ENCODE assay signal across 8 cellular contexts in genomic region chr11:126267650-126268049, GRCh38. TPM values are rescaled to one million over a fixed set of nuclear protein-coding genes. Genes with fewer than 3 reads are reported as not detected.
DNase-seq lines count a peak whose midpoint lies in the region; ATAC-seq and TF ChIP-seq lines count a peak whose summit lies in the region.

No MANE protein-coding gene starts in this region.

- H2BK120ac ChIP-seq in IMR-90 (ENCODE audit: low read depth, low read length): no peak overlapping the region

- in situ Hi-C loops in IMR-90 (cut with MboI; ENCODE audit: low sequenced_read_pairs): no loop called here

- H3K36me3 Mint-ChIP-seq in chondrocyte (ENCODE audit: low read depth): peaks cover 36% of the 10 kb centered on the region

- H3K4me3 ChIP-seq in ACC112 (ENCODE audit: low read depth, low read length) (peak overlapping the region; percentile 97), IMR-90 (ENCODE audit: insufficient read depth, low read depth, low read length) (peak overlapping the region; percentile 86), muscle layer of duodenum (ENCODE audit: low read depth in 1 of 2, low read length in 2 of 2) (peak overlapping the region; percentile 76 to 79)

- peak overlapping the region; percentile 98 for H3K56ac ChIP-seq in IMR-90 (ENCODE audit: extremely low read depth, insufficient read depth, low read length)

- H3K4me2 ChIP-seq in IMR-90 (ENCODE audit: low read depth, low read length): peak overlapping the region; percentile 93

- CTCF ChIA-PET in IMR-90 (lab: Yijun Ruan, JAX): no interaction called here

- 94% methylated on average over 3 of the region's 6 CpGs; no CpG with 5 or more reads in 1 of the 2 experiments for WGBS in IMR-90 (ENCODE audit: extremely low coverage in 2 of 2, insufficient read length in 1 of 2), 2 experiments

- H3K27me3 Mint-ChIP-seq in chondrocyte (ENCODE audit: low read depth): no peaks in the 10 kb centered on the region

- peaks cover 15% of the 10 kb centered on the region for H3K9me1 ChIP-seq in IMR-90 (ENCODE audit: insufficient read depth, low read length)

- intact Hi-C loops in IMR-90 (cut with micrococcal nuclease): no loop called here

- BruUV-seq in IMR-90 (replicated peaks; lab: Mats Ljungman, UMichigan): no TSS peak

- H2AFZ ChIP-seq in ACC112 (ENCODE audit: low read length, unreplicated experiment) (peak overlapping the region; percentile 47), IMR-90 (replicated peaks; ENCODE audit: low read length, poor library complexity) (peak overlapping the region; percentile 18)

- no peak overlapping the region for H2BK20ac ChIP-seq in IMR-90 (ENCODE audit: low read depth, low read length)

- peak overlapping the region; percentile 83 for H2BK5ac ChIP-seq in IMR-90 (ENCODE audit: low read depth, low read length, poor library complexity, severe bottlenecking)

- peaks cover 9% of the 10 kb centered on the region; the same call in 1 of the 2 replicates for H4K20me1 ChIP-seq in IMR-90 (ENCODE audit: insufficient read depth, low read length)

- H3K79me1 ChIP-seq in IMR-90 (ENCODE audit: low read depth in 1 of 2, low read length in 2 of 2): peaks cover 46 to 83% of the 10 kb centered on the region in 2 experiments

- H3K9me3 ChIP-seq in IMR-90 (ENCODE audit: control insufficient read depth, insufficient read depth, low read length): no peaks in the 10 kb centered on the region
- no peaks in the 10 kb centered on the region for H3K9me3 ChIP-seq in muscle layer of duodenum (ENCODE audit: control insufficient read depth in 1 of 2, low read length in 2 of 2)

- POLR2A ChIA-PET in IMR-90 (lab: Charles Lee; ENCODE audit: unreplicated experiment): no interaction called here

- H2AK5ac ChIP-seq in IMR-90 (ENCODE audit: low read depth, low read length): peak overlapping the region; percentile 65; the same call in 1 of the 2 replicates

- TF ChIP-seq POLR2A in IMR-90 (IDR thresholded peaks at IDR 0.05; ENCODE audit: low read depth, low read length): no peak

- peaks cover 18% of the 10 kb centered on the region for H3K4me1 ChIP-seq in ACC112 (ENCODE audit: control insufficient read depth, insufficient read depth, low read length, unreplicated experiment)
- H3K4me1 ChIP-seq in IMR-90 (ENCODE audit: control insufficient read depth, insufficient read depth, low read length): peaks cover 3% of the 10 kb centered on the region; the same call in 1 of the 2 replicates
- peaks cover 5 to 20% of the 10 kb centered on the region in 2 donors for H3K4me1 ChIP-seq in muscle layer of duodenum (ENCODE audit: control insufficient read depth in 1 of 2, insufficient read depth in 2 of 2, low read length in 2 of 2)

- peak overlapping the region; percentile 78 for H3K27ac ChIP-seq in ACC112 (ENCODE audit: low read depth, low read length)
- H3K27ac ChIP-seq in IMR-90 (ENCODE audit: insufficient read depth, low read length): peak overlapping the region; percentile 97
- peak overlapping the region; percentile 78 for H3K27ac ChIP-seq in muscle layer of duodenum (ENCODE audit: low read length)

- H3K4me3 Mint-ChIP-seq in chondrocyte (ENCODE audit: unreplicated experiment): peak overlapping the region; percentile 96

- peaks cover 37% of the 10 kb centered on the region for H3K4me1 Mint-ChIP-seq in chondrocyte (ENCODE audit: low read depth)

- H3K27ac Mint-ChIP-seq in chondrocyte (ENCODE audit: unreplicated experiment): peak overlapping the region; percentile 97

- peak overlapping the region; percentile 99 for H3K9ac ChIP-seq in IMR-90 (ENCODE audit: low read depth, low read length)

- TF ChIP-seq RAD21 in IMR-90 (IDR thresholded peaks at IDR 0.05; ENCODE audit: low read length): no peak

- peak overlapping the region; percentile 100 for H3K14ac ChIP-seq in IMR-90 (replicated peaks; ENCODE audit: low read depth, low read length)

- 0 out of 3 replicates have a peak overlapping the region, but pooled peaks have one; percentile 25 for H2BK15ac ChIP-seq in IMR-90 (ENCODE audit: low read depth, low read length)

- ATAC-seq in IMR-90 (ENCODE audit: low read depth) (no peak), GM19463 (IDR thresholded peaks at IDR 0.05; ENCODE audit: unreplicated experiment) (no peak), GM18870 (IDR thresholded peaks at IDR 0.05; ENCODE audit: unreplicated experiment) (no peak)

- peak overlapping the region; percentile 84 for H2AK9ac ChIP-seq in IMR-90 (replicated peaks; ENCODE audit: low read depth, low read length, poor library complexity)

- dilution Hi-C loops in IMR-90 (cut with HindIII; ENCODE audit: low sequenced_read_pairs, unreplicated experiment): no loop called here

- H3K36me3 ChIP-seq in ACC112 (ENCODE audit: insufficient read depth, low read length) (peaks cover 39% of the 10 kb centered on the region), IMR-90 (ENCODE audit: control insufficient read depth, insufficient read depth, low read length) (peaks cover 44% of the 10 kb centered on the region), muscle layer of duodenum (ENCODE audit: control insufficient read depth in 1 of 2, insufficient read depth in 2 of 2, low read length in 2 of 2) (peaks cover 44% of the 10 kb centered on the region in 2 donors)

- peak overlapping the region; percentile 98 for H4K91ac ChIP-seq in IMR-90 (ENCODE audit: insufficient read depth, low read depth, low read length)

- peak overlapping the region; percentile 99 for H3K23ac ChIP-seq in IMR-90 (ENCODE audit: low read depth, low read length)

- H3K4ac ChIP-seq in IMR-90 (ENCODE audit: low read depth, low read length): peak overlapping the region; percentile 99

- H4K8ac ChIP-seq in IMR-90 (ENCODE audit: low read depth in 2 of 2, low read length in 2 of 2): peak overlapping the region; percentile 99 to 100

- H4K5ac ChIP-seq in IMR-90 (ENCODE audit: low read depth, low read length): peak overlapping the region; percentile 37

- DNase-seq in IMR-90 (no peak), chondrocyte (ENCODE audit: low spot score) (no peak), T-helper 9 cell (no peak), A172 (ENCODE audit: low spot score) (no peak)

- no peak overlapping the region for H3K18ac ChIP-seq in IMR-90 (ENCODE audit: low read depth, low read length)

- H3K27me3 ChIP-seq in ACC112 (ENCODE audit: insufficient read depth, low read length) (no peaks in the 10 kb centered on the region), IMR-90 (ENCODE audit: control insufficient read depth, insufficient read depth, low read length) (no peaks in the 10 kb centered on the region), muscle layer of duodenum (ENCODE audit: low read depth, low read length) (no peaks in the 10 kb centered on the region)

- TF ChIP-seq CTCF in IMR-90 (conservative IDR thresholded peaks at IDR 0.05; ENCODE audit: low read depth, low read length) (no peak), chondrocyte (IDR thresholded peaks at IDR 0.05) (no peak)

- H3K79me2 ChIP-seq in ACC112 (ENCODE audit: control insufficient read depth, insufficient read depth, low read length, unreplicated experiment): peaks cover 41% of the 10 kb centered on the region

- H3K9me3 Mint-ChIP-seq in chondrocyte (ENCODE audit: low read depth): no peaks in the 10 kb centered on the region

TF ChIP-seq in IMR-90, 13 proteins besides CTCF, POLR2A, EP300 and RAD21:
- TF ChIP-seq MAZ (IDR thresholded peaks at IDR 0.05; ENCODE audit: borderline replicate concordance, low read depth, low read length) (no peak), CEBPB (IDR thresholded peaks at IDR 0.05; ENCODE audit: low read depth, low read length) (0 out of 2 replicates have a peak, but pooled peaks have one; percentile 7)

RNA-seq across cellular contexts. Expression of gene SRPRA, which starts 1.0 kb away (rescaled TPM):
- total RNA-seq in IMR-90 (2012; rRNA removed) (105 and 108 TPM in 2 replicates), chondrocyte (108 to 144 TPM (median 110 TPM) in 3 replicates)
- polyA plus RNA-seq in IMR-90 (2012; rRNA removed): 126 and 131 TPM in 2 replicates
- polyA plus RNA-seq in IMR-90 (2012; cell fraction: cytosol; rRNA removed): 88.5 and 95.3 TPM in 2 replicates
- 126 and 190 TPM in 2 replicates for polyA plus RNA-seq in IMR-90 (2012; cell fraction: nucleus; rRNA removed; ENCODE audit: low replicate concordance)
- total RNA-seq in A172 (2014; rRNA removed; shearing (Covaris generic)): 67.2 and 75.1 TPM in 2 replicates

RNA-seq across cellular contexts. Expression of gene FOXRED1, which starts 1.3 kb away (rescaled TPM):
- total RNA-seq in IMR-90 (2012; rRNA removed) (15.1 and 15.3 TPM in 2 replicates), chondrocyte (19.1 to 32.5 TPM (median 19.3 TPM) in 3 replicates)
- polyA plus RNA-seq in IMR-90 (2012; rRNA removed): 28.3 and 28.8 TPM in 2 replicates
- 15.9 and 25.4 TPM in 2 replicates for polyA plus RNA-seq in IMR-90 (2012; cell fraction: cytosol; rRNA removed)
- 49.6 and 75.7 TPM in 2 replicates for polyA plus RNA-seq in IMR-90 (2012; cell fraction: nucleus; rRNA removed; ENCODE audit: low replicate concordance)
- total RNA-seq in A172 (2014; rRNA removed; shearing (Covaris generic)): 22.6 and 28.1 TPM in 2 replicates

RNA-seq across cellular contexts. Expression of gene TIRAP, which starts 15.2 kb away (rescaled TPM):
- total RNA-seq in IMR-90 (2012; rRNA removed) (3.0 and 3.6 TPM in 2 replicates), chondrocyte (8.6 to 10.0 TPM (median 9.8 TPM) in 3 replicates)
- polyA plus RNA-seq in IMR-90 (2012; rRNA removed): 6.4 and 7.4 TPM in 2 replicates
- 4.4 and 5.8 TPM in 2 replicates for polyA plus RNA-seq in IMR-90 (2012; cell fraction: cytosol; rRNA removed)
- 5.1 and 8.0 TPM in 2 replicates for polyA plus RNA-seq in IMR-90 (2012; cell fraction: nucleus; rRNA removed; ENCODE audit: low replicate concordance)
- total RNA-seq in A172 (2014; rRNA removed; shearing (Covaris generic)): 2.3 and 4.1 TPM in 2 replicates

RNA-seq across cellular contexts. Expression of gene DCPS, which starts 36.2 kb away (rescaled TPM):
- total RNA-seq in IMR-90 (2012; rRNA removed) (18.6 and 19.7 TPM in 2 replicates), chondrocyte (12.3 to 14.8 TPM (median 12.4 TPM) in 3 replicates)
- 34.8 and 35.0 TPM in 2 replicates for polyA plus RNA-seq in IMR-90 (2012; rRNA removed)
- 26.7 and 31.4 TPM in 2 replicates for polyA plus RNA-seq in IMR-90 (2012; cell fraction: cytosol; rRNA removed)
- polyA plus RNA-seq in IMR-90 (2012; cell fraction: nucleus; rRNA removed; ENCODE audit: low replicate concordance): 12.2 and 12.5 TPM in 2 replicates
- 16.2 and 16.6 TPM in 2 replicates for total RNA-seq in A172 (2014; rRNA removed; shearing (Covaris generic))

RNA-seq across cellular contexts. Expression of gene FAM118B, which starts 56.1 kb away (rescaled TPM):
- total RNA-seq in IMR-90 (2012; rRNA removed) (27.2 and 29.4 TPM in 2 replicates), chondrocyte (23.2 to 25.9 TPM (median 24.3 TPM) in 3 replicates)
- polyA plus RNA-seq in IMR-90 (2012; rRNA removed): 17.9 and 20.0 TPM in 2 replicates
- 3.7 and 6.5 TPM in 2 replicates for polyA plus RNA-seq in IMR-90 (2012; cell fraction: cytosol; rRNA removed)
- polyA plus RNA-seq in IMR-90 (2012; cell fraction: nucleus; rRNA removed; ENCODE audit: low replicate concordance): 1.5 and 12.2 TPM in 2 replicates
- total RNA-seq in A172 (2014; rRNA removed; shearing (Covaris generic)): 25.4 and 34.5 TPM in 2 replicates
